ENCODE assay signal across 1 cellular context in genomic region chr1:20178634-20179368, GRCh38.
TF ChIP-seq lines count a peak whose summit lies in the region.

No MANE protein-coding gene starts in this region.

TF ChIP-seq in K562, 482 proteins besides CTCF, POLR2A, EP300 and RAD21:
- TF ChIP-seq NFIX (CRISPR knock-in tag; IDR thresholded peaks at IDR 0.05; ENCODE audit: low read depth) (no peak), SMC3 (conservative IDR thresholded peaks at IDR 0.05; ENCODE audit: insufficient read depth, low read depth, low read length) (no peak), CREM (IDR thresholded peaks at IDR 0.05; ENCODE audit: low read depth) (no peak)
